Comparison of ENCODE assay signal across 18 cellular contexts in the genomic region with DNA sequence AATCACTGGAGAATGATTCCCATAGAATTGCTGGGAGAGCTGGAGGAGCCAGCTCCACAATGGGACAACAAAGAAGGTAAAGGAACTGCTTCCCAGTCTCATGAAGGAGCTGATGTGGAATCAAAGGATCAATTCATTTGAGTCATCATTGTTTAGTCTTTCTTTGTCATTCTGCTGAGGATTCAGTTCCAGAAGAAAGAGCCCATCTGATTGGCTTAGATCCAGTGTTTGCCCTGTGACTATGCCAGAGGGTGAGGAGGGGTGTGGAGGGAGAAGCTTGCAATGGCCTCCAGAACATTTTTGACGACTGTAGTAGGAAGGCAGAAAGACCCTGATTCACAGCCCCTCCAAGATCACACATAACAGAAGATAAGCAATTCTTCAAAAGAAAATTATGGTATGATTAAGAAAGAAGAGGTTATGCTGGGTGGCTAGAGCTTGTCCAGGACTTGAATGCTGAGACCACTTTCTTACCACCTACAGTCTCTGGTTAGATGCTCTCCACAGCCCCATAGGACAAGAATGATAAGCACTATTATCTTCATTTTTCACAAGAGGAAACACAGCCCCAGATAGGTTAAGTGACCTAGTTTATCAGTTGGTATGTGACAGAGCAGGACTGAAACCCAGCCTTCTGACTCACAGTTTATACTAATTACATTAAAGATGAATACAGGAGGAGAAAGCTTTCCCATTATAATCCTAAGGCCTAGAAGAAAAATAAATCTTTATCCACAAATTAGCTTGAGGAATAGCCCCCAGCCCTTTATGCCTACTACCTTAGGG.
DNase-seq lines count a peak whose midpoint lies in the region; TF ChIP-seq lines count a peak whose summit lies in the region.
"Had no signal": no experiment of that assay in that cellular context is flagged by ENCODE, and none has a peak within 500 bp of the region (broad histone marks: within the 10 kb centered on the region; RNA-seq: fewer than 3 reads in every experiment).

No MANE protein-coding gene starts in this region.

- no peaks in the 10 kb centered on the region for H3K36me3 ChIP-seq in PC-9 (ENCODE audit: low read depth)
- no peaks in the 10 kb centered on the region for H3K36me3 ChIP-seq in effector memory CD4-positive, alpha-beta T cell (ENCODE audit: control insufficient read depth, insufficient read depth, low read length)
- H3K36me3 ChIP-seq: ovary had no signal

- no peak overlapping the region for H2AFZ ChIP-seq in PC-9

- no TSS peak for BruUV-seq in PC-9 (replicated peaks; lab: Mats Ljungman, UMichigan)

- no peaks in the 10 kb centered on the region for H3K9me2 ChIP-seq in PC-9 (ENCODE audit: insufficient read depth)

- H3K9me3 ChIP-seq in PC-9 (ENCODE audit: insufficient read depth, low read depth): no peaks in the 10 kb centered on the region
- no peaks in the 10 kb centered on the region for H3K9me3 ChIP-seq in effector memory CD4-positive, alpha-beta T cell (ENCODE audit: control insufficient read depth, low read length)
- H3K9me3 ChIP-seq: ovary had no signal

- H3K4me1 ChIP-seq in PC-9 (replicated peaks; ENCODE audit: insufficient read depth): peaks cover 19% of the 10 kb centered on the region
- H3K4me1 ChIP-seq in effector memory CD4-positive, alpha-beta T cell (ENCODE audit: control insufficient read depth, insufficient read depth, low read length, poor library complexity, severe bottlenecking): no peaks in the 10 kb centered on the region

- intact Hi-C loops in PC-9 (cut with micrococcal nuclease; ENCODE audit: unreplicated experiment): loop anchor here (1.0 kb wide), 1 partner anchor 59 kb away; no protein-coding TSS in a partner anchor

- DNase-seq in H4 (ENCODE audit: low spot score) (peak; percentile 51), PC-9 (peak; percentile 31 to 67), epithelial cell of prostate (ENCODE audit: low read depth, low spot score) (peak; percentile 37), pons (ENCODE audit: low spot score) (peak; percentile 8), NAMALWA (ENCODE audit: low spot score) (no peak), Kasumi-1 (lab: John Stamatoyannopoulos, UW) (no peak), SKM-1 treated with dmso at 0.1 percent for 144 hours (lab: John Stamatoyannopoulos, UW; ENCODE audit: unreplicated experiment) (no peak)
- DNase-seq in effector memory CD4-positive, alpha-beta T cell: no peak
- DNase-seq: activated CD4-positive, alpha-beta T cell treated with anti-CD3 and anti-CD28 coated beads, Interleukin-2, amount 10 ng/mL, durations not matched to agents 24 days and 14 days; activated naive CD8-positive, alpha-beta T cell treated with anti-CD3 and anti-CD28 coated beads, Interleukin-2, amount 10 ng/mL, durations not matched to agents 7 days and 5 days; activated T-cell treated with anti-CD3 and anti-CD28 coated beads, Interleukin-2, amount 50 U/mL, for 4 hours; glutamatergic neuron; Karpas-422; left cardiac atrium; NCI-H2081; ovary had no signal

- H3K27me3 ChIP-seq in PC-9 (ENCODE audit: insufficient read depth, low read depth): no peaks in the 10 kb centered on the region
- H3K27me3 ChIP-seq in effector memory CD4-positive, alpha-beta T cell (replicated peaks; ENCODE audit: control insufficient read depth, insufficient read depth, low read length, poor library complexity, severe bottlenecking): no peaks in the 10 kb centered on the region
- H3K27me3 ChIP-seq: ovary had no signal

- no peaks in the 10 kb centered on the region for H4K20me1 ChIP-seq in PC-9 (ENCODE audit: insufficient read depth)

- H3F3A ChIP-seq in PC-9 (ENCODE audit: insufficient read depth, low read depth): peaks cover 5% of the 10 kb centered on the region; the same call in 1 of the 2 replicates

- POLR2A ChIA-PET in PC-9 (lab: Charles Lee; ENCODE audit: unreplicated experiment): no interaction called here

- H3K27ac ChIP-seq in PC-9 (peak overlapping the region; percentile 44), epithelial cell of prostate (peak overlapping the region; percentile 68)
- H3K27ac ChIP-seq in effector memory CD4-positive, alpha-beta T cell (ENCODE audit: insufficient read depth, low read length, poor library complexity, severe bottlenecking): no peak overlapping the region
- H3K27ac ChIP-seq: C4-2B, ovary had no signal

- peak overlapping the region; percentile 30 for H3K4me2 ChIP-seq in PC-9

- H3K79me2 ChIP-seq in PC-9 (ENCODE audit: low read depth): no peaks in the 10 kb centered on the region

- CTCF ChIA-PET in PC-9 (lab: Charles Lee): no interaction called here

- no peak for TF ChIP-seq CTCF in PC-9 (conservative IDR thresholded peaks at IDR 0.05)

- no peak overlapping the region for H3K4me3 ChIP-seq in PC-9
- no peak overlapping the region for H3K4me3 ChIP-seq in effector memory CD4-positive, alpha-beta T cell (ENCODE audit: insufficient read depth, low read depth, low read length, poor library complexity, severe bottlenecking)
- H3K4me3 ChIP-seq: GM12878, ovary had no signal

Comparison
In these comparisons a context has a peak if more than half of its experiments do, and no peak if none do; other contexts are left out.
1. DNase-seq: peak in H4 (single experiment), PC-9 (2 of 2), epithelial cell of prostate (single experiment) and pons (single experiment); none in NAMALWA (single experiment), effector memory CD4-positive, alpha-beta T cell (0 of 3), Kasumi-1 (0 of 2) and SKM-1 treated with dmso at 0.1 percent for 144 hours (single experiment).